ENCODE assay signal across 20 cellular contexts in genomic region chr4:16952462-16952871, GRCh38. TPM values are rescaled to one million over a fixed set of nuclear protein-coding genes. Genes with fewer than 3 reads are reported as not detected.
DNase-seq lines count a peak whose midpoint lies in the region; ATAC-seq, FAIRE-seq and TF ChIP-seq lines count a peak whose summit lies in the region.
"Had no signal": no experiment of that assay in that cellular context is flagged by ENCODE, and none has a peak within 500 bp of the region (broad histone marks: within the 10 kb centered on the region; RNA-seq: fewer than 3 reads in every experiment).

No MANE protein-coding gene starts in this region.

- no peak overlapping the region for H2AK5ac ChIP-seq in IMR-90 (ENCODE audit: low read depth, low read length)
- no peak overlapping the region for H2AK5ac ChIP-seq in mesendoderm (ENCODE audit: low read length)

- no peak for DNase-seq in IMR-90
- DNase-seq in endothelial cell of umbilical vein (ENCODE audit: low read depth, low spot score), result peak; percentile 23
- DNase-seq in mesendoderm, result no peak
- no peak for DNase-seq in cerebellar cortex (ENCODE audit: low spot score)
- no peak for DNase-seq in SKM-1 (lab: John Stamatoyannopoulos, UW; ENCODE audit: unreplicated experiment)
- DNase-seq in Peyer's patch, result no peak
- DNase-seq: activated CD4-positive, alpha-beta T cell treated with anti-CD3 and anti-CD28 coated beads for 36 hours; activated effector memory CD4-positive, alpha-beta T cell treated with anti-CD3 and anti-CD28 coated beads, Interleukin-2, amount 50 U/mL, for 16 hours; amygdala; EL; heart right ventricle; NCI-H1694 treated with DMSO at 0.1 percent for 48 hours; NCI-H345; SHP77; stimulated activated naive CD8-positive, alpha-beta T cell treated with anti-CD3 and anti-CD28 coated beads, Interleukin-15, Interleukin-2, amounts not matched to agents 100 U/mL and 50 U/mL, for 24 hours; upper lobe of right lung had no signal

- FAIRE-seq in endothelial cell of umbilical vein (lab: Jason Lieb, UNC), result no peak
- FAIRE-seq: colon, islet of Langerhans had no signal

- intact Hi-C loops in IMR-90 (cut with micrococcal nuclease) (no loop called here), endothelial cell of umbilical vein (cut with micrococcal nuclease) (no loop called here)

- H3K56ac ChIP-seq in IMR-90 (ENCODE audit: extremely low read depth, insufficient read depth, low read length) (no peak overlapping the region), mesendoderm (ENCODE audit: low read length) (no peak overlapping the region)

- no peak for TF ChIP-seq RAD21 in IMR-90 (IDR thresholded peaks at IDR 0.05; ENCODE audit: low read length)

- H3K79me2 ChIP-seq in ACC112 (ENCODE audit: control insufficient read depth, insufficient read depth, low read length, unreplicated experiment) (no peaks in the 10 kb centered on the region), endothelial cell of umbilical vein (ENCODE audit: control insufficient read depth, insufficient read depth, low read length) (no peaks in the 10 kb centered on the region), mesendoderm (ENCODE audit: control insufficient read depth, insufficient read depth, low read length) (no peaks in the 10 kb centered on the region)

- H2BK120ac ChIP-seq in IMR-90 (ENCODE audit: low read depth, low read length), result peak overlapping the region; percentile 65
- H2BK120ac ChIP-seq in mesendoderm (ENCODE audit: low read depth, low read length), result no peak overlapping the region

- peak overlapping the region in 1 of 2 experiments; percentile 61; a peak in 2 of 4 replicates for H4K8ac ChIP-seq in IMR-90 (ENCODE audit: low read depth in 2 of 2, low read length in 2 of 2)
- H4K8ac ChIP-seq in mesendoderm (ENCODE audit: low read depth, low read length), result no peak overlapping the region

- no TSS peak for BruUV-seq in IMR-90 (replicated peaks; lab: Mats Ljungman, UMichigan)
- no TSS peak for BruUV-seq in endothelial cell of umbilical vein (replicated peaks; lab: Mats Ljungman, UMichigan)

- H3K9me3 ChIP-seq in IMR-90 (ENCODE audit: control insufficient read depth, insufficient read depth, low read length) (0 out of 2 replicates have a peak, but pooled peaks cover 3% of the 10 kb centered on the region), endothelial cell of umbilical vein (replicated peaks; ENCODE audit: control insufficient read depth, insufficient read depth, low read length) (no peaks in the 10 kb centered on the region), Peyer's patch (no peaks in the 10 kb centered on the region)
- H3K9me3 ChIP-seq: upper lobe of right lung had no signal

- H3K4me1 ChIP-seq in ACC112 (ENCODE audit: control insufficient read depth, insufficient read depth, low read length, unreplicated experiment) (no peaks in the 10 kb centered on the region), IMR-90 (ENCODE audit: control insufficient read depth, insufficient read depth, low read length) (peaks cover 2% of the 10 kb centered on the region; the same call in 1 of the 2 replicates), endothelial cell of umbilical vein (ENCODE audit: control insufficient read depth, extremely low read depth, insufficient read depth, low read length) (no peaks in the 10 kb centered on the region), mesendoderm (ENCODE audit: control insufficient read depth, low read depth, low read length) (no peaks in the 10 kb centered on the region), Peyer's patch (no peaks in the 10 kb centered on the region)

- H3K9me1 ChIP-seq in IMR-90 (ENCODE audit: insufficient read depth, low read length) (peaks cover 3% of the 10 kb centered on the region; the same call in 1 of the 2 replicates), endothelial cell of umbilical vein (replicated peaks; ENCODE audit: control insufficient read depth, extremely low read depth, insufficient read depth, low read length) (no peaks in the 10 kb centered on the region)

- H3K9ac ChIP-seq in IMR-90 (ENCODE audit: low read depth, low read length) (peak overlapping the region; percentile 7; the same call in 1 of the 2 replicates), endothelial cell of umbilical vein (replicated peaks; ENCODE audit: extremely low read depth, insufficient read depth, low read length) (no peak overlapping the region), mesendoderm (ENCODE audit: low read length) (no peak overlapping the region)

- H3K18ac ChIP-seq in IMR-90 (ENCODE audit: low read depth, low read length), result no peak overlapping the region; the same call in 1 of the 2 replicates
- H3K18ac ChIP-seq in mesendoderm (ENCODE audit: low read length), result peak overlapping the region; percentile 79

- in situ Hi-C loops in IMR-90 (cut with MboI; ENCODE audit: low sequenced_read_pairs), result no loop called here

- no peaks in the 10 kb centered on the region for H3K27me3 ChIP-seq in ACC112 (ENCODE audit: insufficient read depth, low read length)
- H3K27me3 ChIP-seq in IMR-90 (ENCODE audit: control insufficient read depth, insufficient read depth, low read length), result no peaks in the 10 kb centered on the region
- H3K27me3 ChIP-seq in endothelial cell of umbilical vein (ENCODE audit: control insufficient read depth in 2 of 2, insufficient read depth in 2 of 2, low read length in 2 of 2), result no peaks in the 10 kb centered on the region
- H3K27me3 ChIP-seq in mesendoderm (ENCODE audit: insufficient read depth, low read length, poor library complexity), result no peaks in the 10 kb centered on the region
- H3K27me3 ChIP-seq in Peyer's patch, result no peaks in the 10 kb centered on the region
- H3K27me3 ChIP-seq: heart right ventricle, upper lobe of right lung had no signal

- H3K14ac ChIP-seq in IMR-90 (replicated peaks; ENCODE audit: low read depth, low read length), result peak overlapping the region; percentile 43; the same call in 1 of the 2 replicates

- H3K79me1 ChIP-seq in IMR-90 (ENCODE audit: low read depth in 1 of 2, low read length in 2 of 2) (no peaks in the 10 kb centered on the region), mesendoderm (ENCODE audit: low read length) (no peaks in the 10 kb centered on the region)

- H3K23ac ChIP-seq in IMR-90 (ENCODE audit: low read depth, low read length), result no peak overlapping the region
- H3K23ac ChIP-seq in mesendoderm (ENCODE audit: low read length), result no peak overlapping the region

- H2AFZ ChIP-seq in ACC112 (ENCODE audit: low read length, unreplicated experiment) (peak overlapping the region; percentile 14), IMR-90 (replicated peaks; ENCODE audit: low read length, poor library complexity) (peak overlapping the region; percentile 74), endothelial cell of umbilical vein (ENCODE audit: low read depth, low read length) (peak overlapping the region; percentile 34)

- dilution Hi-C loops in IMR-90 (cut with HindIII; ENCODE audit: low sequenced_read_pairs, unreplicated experiment) (no loop called here), endothelial cell of umbilical vein (cut with MboI; ENCODE audit: extremely low pct_ligation_motif_present, low sequenced_read_pairs) (no loop called here)

- no peak overlapping the region; the same call in 1 of the 2 replicates for H4K5ac ChIP-seq in IMR-90 (ENCODE audit: low read depth, low read length)
- H4K5ac ChIP-seq in mesendoderm (ENCODE audit: low read length), result no peak overlapping the region

- H2AK9ac ChIP-seq in IMR-90 (replicated peaks; ENCODE audit: low read depth, low read length, poor library complexity), result no peak overlapping the region

- H2BK15ac ChIP-seq in IMR-90 (ENCODE audit: low read depth, low read length) (0 out of 3 replicates have a peak overlapping the region, but pooled peaks have one; percentile 2), mesendoderm (replicated peaks; ENCODE audit: low read depth) (no peak overlapping the region)

- peak overlapping the region; percentile 42; the same call in 1 of the 2 replicates for H3K4ac ChIP-seq in IMR-90 (ENCODE audit: low read depth, low read length)
- H3K4ac ChIP-seq in mesendoderm (ENCODE audit: low read depth, low read length), result no peak overlapping the region

- peak overlapping the region; percentile 73 for H3K4me2 ChIP-seq in IMR-90 (ENCODE audit: low read depth, low read length)
- peak overlapping the region; percentile 66 for H3K4me2 ChIP-seq in endothelial cell of umbilical vein (ENCODE audit: insufficient read depth, low read length)
- no peak overlapping the region for H3K4me2 ChIP-seq in mesendoderm (ENCODE audit: low read length)

- TF ChIP-seq CTCF in IMR-90 (conservative IDR thresholded peaks at IDR 0.05; ENCODE audit: low read depth, low read length) (no peak), endothelial cell of umbilical vein (IDR thresholded peaks at IDR 0.05; ENCODE audit: extremely low read depth in 1 of 2, insufficient read depth in 1 of 2, low read depth in 1 of 2, low read length in 2 of 2) (no peak), Peyer's patch (IDR thresholded peaks at IDR 0.05) (no peak)

- H2BK20ac ChIP-seq in IMR-90 (ENCODE audit: low read depth, low read length), result peak overlapping the region; percentile 57; the same call in 1 of the 2 replicates

- H3K27ac ChIP-seq in ACC112 (ENCODE audit: low read depth, low read length) (no peak overlapping the region), IMR-90 (ENCODE audit: insufficient read depth, low read length) (peak overlapping the region; percentile 12; the same call in 1 of the 2 replicates), endothelial cell of umbilical vein (ENCODE audit: insufficient read depth, low read depth, low read length) (no peak overlapping the region), mesendoderm (ENCODE audit: low read depth, low read length) (no peak overlapping the region), Peyer's patch (no peak overlapping the region)
- H3K27ac ChIP-seq: upper lobe of right lung had no signal

- peak overlapping the region; percentile 1; the same call in 1 of the 2 replicates for H4K91ac ChIP-seq in IMR-90 (ENCODE audit: insufficient read depth, low read depth, low read length)

- ATAC-seq in IMR-90 (ENCODE audit: low read depth) (peak; percentile 67), GM19395 (IDR thresholded peaks at IDR 0.05; ENCODE audit: unreplicated experiment) (no peak)
- ATAC-seq: activated CD4-positive, alpha-beta T cell treated with anti-CD3 and anti-CD28 coated beads for 36 hours; stimulated activated naive CD8-positive, alpha-beta T cell treated with anti-CD3 and anti-CD28 coated beads, Interleukin-15, Interleukin-2, amounts not matched to agents 100 U/mL and 50 U/mL, for 24 hours; upper lobe of right lung had no signal

- POLR2A ChIA-PET in IMR-90 (lab: Charles Lee; ENCODE audit: unreplicated experiment) (interaction anchor here (0.6 kb wide), 1 partner anchor 33 kb away, joined by 25 read pairs; no protein-coding TSS in a partner anchor), endothelial cell of umbilical vein (lab: Charles Lee) (no interaction called here)

- H4K20me1 ChIP-seq in IMR-90 (ENCODE audit: insufficient read depth, low read length) (no peaks in the 10 kb centered on the region), endothelial cell of umbilical vein (replicated peaks; ENCODE audit: control insufficient read depth, extremely low read depth, insufficient read depth, low read length) (no peaks in the 10 kb centered on the region)

- H3K4me3 ChIP-seq in ACC112 (ENCODE audit: low read depth, low read length) (peak overlapping the region; percentile 63), IMR-90 (ENCODE audit: insufficient read depth, low read depth, low read length) (no peak overlapping the region), endothelial cell of umbilical vein (replicated peaks in 1 of 3; ENCODE audit: insufficient read depth in 1 of 3, low read depth in 1 of 3, low read length in 3 of 3) (no peak overlapping the region), mesendoderm (ENCODE audit: low read length) (no peak overlapping the region), Peyer's patch (no peak overlapping the region)
- H3K4me3 ChIP-seq: upper lobe of right lung had no signal

- TF ChIP-seq POLR2A in IMR-90 (IDR thresholded peaks at IDR 0.05; ENCODE audit: low read depth, low read length) (no peak), endothelial cell of umbilical vein (IDR thresholded peaks at IDR 0.05; ENCODE audit: low read depth, low read length) (no peak), Peyer's patch (IDR thresholded peaks at IDR 0.05) (no peak)

- H2BK5ac ChIP-seq in IMR-90 (ENCODE audit: low read depth, low read length, poor library complexity, severe bottlenecking), result no peak overlapping the region
- H2BK5ac ChIP-seq in mesendoderm (ENCODE audit: low read length), result no peak overlapping the region

- no peaks in the 10 kb centered on the region for H3K36me3 ChIP-seq in ACC112 (ENCODE audit: insufficient read depth, low read length)
- H3K36me3 ChIP-seq in IMR-90 (ENCODE audit: control insufficient read depth, insufficient read depth, low read length), result no peaks in the 10 kb centered on the region
- no peaks in the 10 kb centered on the region for H3K36me3 ChIP-seq in endothelial cell of umbilical vein (ENCODE audit: control insufficient read depth in 2 of 2, extremely low read depth in 1 of 2, insufficient read depth in 2 of 2, low read length in 2 of 2)
- no peaks in the 10 kb centered on the region for H3K36me3 ChIP-seq in mesendoderm (ENCODE audit: control insufficient read depth, insufficient read depth, low read length)
- no peaks in the 10 kb centered on the region for H3K36me3 ChIP-seq in Peyer's patch
- H3K36me3 ChIP-seq: heart right ventricle, upper lobe of right lung had no signal

- WGBS in IMR-90 (ENCODE audit: extremely low coverage in 2 of 2, insufficient read length in 1 of 2), 2 experiments, result 39% methylated on average over 3 of the region's 8 CpGs; no CpG with 5 or more reads in 1 of the 2 experiments
- no CpG with 5 or more reads among the region's 8 CpGs for WGBS in mesendoderm (ENCODE audit: extremely low coverage, insufficient coverage, low lambda C conversion rate)

- CTCF ChIA-PET in IMR-90 (lab: Yijun Ruan, JAX) (no interaction called here), endothelial cell of umbilical vein (lab: Charles Lee) (interaction anchor here (0.7 to 1.9 kb wide), 3 partner anchors 17 to 159 kb away, joined by 3 to 7 read pairs (median 3); no protein-coding TSS in a partner anchor)

RNA-seq across cellular contexts. Expression of gene LDB2, which starts 54.0 kb away (rescaled TPM):
- total RNA-seq in IMR-90 (2012; rRNA removed) (92.8 and 116 TPM in 2 replicates), endothelial cell of umbilical vein (80.9 and 127 TPM in 2 replicates), Peyer's patch (10 to 100 TPM in 2 of 4 donors, 1 to 10 TPM in 2; 3.9 to 43.7 (median 7.8) TPM)
- polyA plus RNA-seq in IMR-90 (2012; rRNA removed) (54.7 and 67.9 TPM in 2 replicates), endothelial cell of umbilical vein (177 and 223 TPM in 2 replicates)
- polyA plus RNA-seq in IMR-90 (2012; cell fraction: cytosol; rRNA removed), result 46.8 and 76.7 TPM in 2 replicates
- polyA plus RNA-seq in IMR-90 (2012; cell fraction: nucleus; rRNA removed; ENCODE audit: low replicate concordance), result 29.8 and 111 TPM in 2 replicates
- polyA plus RNA-seq in endothelial cell of umbilical vein (2011; cell fraction: cytosol; rRNA removed), result 96.2 and 115 TPM in 2 replicates
- 206 and 233 TPM in 2 replicates for polyA plus RNA-seq in endothelial cell of umbilical vein (2011; cell fraction: nucleus; rRNA removed)
- polyA plus RNA-seq in endothelial cell of umbilical vein (2012), result 33.8 and 37.8 TPM in 2 replicates
- 1,293 and 1,561 TPM in 2 replicates for polyA minus RNA-seq in endothelial cell of umbilical vein
- not detected for polyA minus RNA-seq in endothelial cell of umbilical vein (2011; cell fraction: cytosol; rRNA and poly(A)+ RNA removed)
- polyA minus RNA-seq in endothelial cell of umbilical vein (2011; cell fraction: nucleus; rRNA and poly(A)+ RNA removed), result 1,432 and 1,514 TPM in 2 replicates
- polyA plus RNA-seq in mesendoderm (2013, experiment 1 of 2), result 73.5 TPM
- 73.8 TPM for polyA plus RNA-seq in mesendoderm (2013, experiment 2 of 2)

Comparison
In these comparisons a context has a peak if more than half of its experiments do, and no peak if none do; other contexts are left out.
1. H2AFZ ChIP-seq: peak in every context shown above with its lines; median percentile 74 in IMR-90; 34 in endothelial cell of umbilical vein; 14 in ACC112.